In the genomic region with DNA sequence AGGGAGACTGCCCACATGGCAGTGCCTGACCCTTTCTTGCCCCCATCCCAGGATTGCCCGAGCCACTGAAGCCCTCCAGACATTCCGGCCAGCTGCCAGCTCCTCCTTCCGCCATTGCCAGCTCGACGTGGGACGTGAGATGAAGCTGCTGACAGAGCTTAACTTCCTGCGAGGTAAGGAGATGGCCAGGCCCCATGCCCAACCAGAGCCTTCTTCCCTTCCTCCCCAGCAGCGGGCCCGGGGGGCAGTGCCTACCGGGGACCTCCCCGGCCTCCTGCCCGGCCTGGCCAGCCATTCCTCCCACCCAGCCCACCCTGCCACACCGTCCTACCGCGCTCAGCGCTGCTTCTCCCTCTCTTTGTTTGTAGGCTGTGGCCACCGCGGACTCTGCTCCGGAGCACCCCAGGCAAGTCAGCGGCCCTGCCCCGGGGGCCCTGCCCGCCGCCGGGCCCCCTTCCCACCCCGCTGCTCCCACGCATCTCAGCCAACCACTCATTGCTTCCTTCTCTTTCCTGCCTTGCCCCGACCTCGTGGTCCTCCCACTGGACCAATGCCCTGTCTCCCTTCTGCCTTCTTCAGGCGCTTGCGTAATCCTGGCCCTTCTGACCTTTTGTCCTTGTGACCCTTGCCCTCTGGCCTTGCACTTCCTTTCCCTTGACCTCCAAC, we compare ENCODE assay signal across 2 cellular contexts.
TF ChIP-seq lines count a peak whose summit lies in the region.

No MANE protein-coding gene starts in this region.

TF ChIP-seq in Ishikawa, 13 proteins besides CTCF, POLR2A, EP300 and RAD21:
- peak; percentile 57 for TF ChIP-seq CEBPB (IDR thresholded peaks at IDR 0.05)
- TF ChIP-seq FOXM1 (IDR thresholded peaks at IDR 0.05; ENCODE audit: borderline replicate concordance, low read depth): no peak

TF ChIP-seq in GM12878, 131 proteins besides CTCF, POLR2A, EP300 and RAD21:
- TF ChIP-seq, protein P1, sequence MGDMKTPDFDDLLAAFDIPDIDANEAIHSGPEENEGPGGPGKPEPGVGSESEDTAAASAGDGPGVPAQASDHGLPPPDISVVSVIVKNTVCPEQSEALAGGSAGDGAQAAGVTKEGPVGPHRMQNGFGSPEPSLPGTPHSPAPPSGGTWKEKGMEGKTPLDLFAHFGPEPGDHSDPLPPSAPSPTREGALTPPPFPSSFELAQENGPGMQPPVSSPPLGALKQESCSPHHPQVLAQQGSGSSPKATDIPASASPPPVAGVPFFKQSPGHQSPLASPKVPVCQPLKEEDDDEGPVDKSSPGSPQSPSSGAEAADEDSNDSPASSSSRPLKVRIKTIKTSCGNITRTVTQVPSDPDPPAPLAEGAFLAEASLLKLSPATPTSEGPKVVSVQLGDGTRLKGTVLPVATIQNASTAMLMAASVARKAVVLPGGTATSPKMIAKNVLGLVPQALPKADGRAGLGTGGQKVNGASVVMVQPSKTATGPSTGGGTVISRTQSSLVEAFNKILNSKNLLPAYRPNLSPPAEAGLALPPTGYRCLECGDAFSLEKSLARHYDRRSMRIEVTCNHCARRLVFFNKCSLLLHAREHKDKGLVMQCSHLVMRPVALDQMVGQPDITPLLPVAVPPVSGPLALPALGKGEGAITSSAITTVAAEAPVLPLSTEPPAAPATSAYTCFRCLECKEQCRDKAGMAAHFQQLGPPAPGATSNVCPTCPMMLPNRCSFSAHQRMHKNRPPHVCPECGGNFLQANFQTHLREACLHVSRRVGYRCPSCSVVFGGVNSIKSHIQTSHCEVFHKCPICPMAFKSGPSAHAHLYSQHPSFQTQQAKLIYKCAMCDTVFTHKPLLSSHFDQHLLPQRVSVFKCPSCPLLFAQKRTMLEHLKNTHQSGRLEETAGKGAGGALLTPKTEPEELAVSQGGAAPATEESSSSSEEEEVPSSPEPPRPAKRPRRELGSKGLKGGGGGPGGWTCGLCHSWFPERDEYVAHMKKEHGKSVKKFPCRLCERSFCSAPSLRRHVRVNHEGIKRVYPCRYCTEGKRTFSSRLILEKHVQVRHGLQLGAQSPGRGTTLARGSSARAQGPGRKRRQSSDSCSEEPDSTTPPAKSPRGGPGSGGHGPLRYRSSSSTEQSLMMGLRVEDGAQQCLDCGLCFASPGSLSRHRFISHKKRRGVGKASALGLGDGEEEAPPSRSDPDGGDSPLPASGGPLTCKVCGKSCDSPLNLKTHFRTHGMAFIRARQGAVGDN (IDR thresholded peaks at IDR 0.05): no peak
- TF ChIP-seq NR2F1 (conservative IDR thresholded peaks at IDR 0.05): 0 out of 2 replicates have a peak, but pooled peaks have one; percentile 23
- TF ChIP-seq NR2C1 (IDR thresholded peaks at IDR 0.05): 0 out of 2 replicates have a peak, but pooled peaks have one; percentile 22
